Comparison of ENCODE assay signal across 8 cellular contexts in genomic region chr22:27800250-27801131, GRCh38. TPM values are rescaled to one million over a fixed set of nuclear protein-coding genes. Genes with fewer than 3 reads are reported as not detected.
DNase-seq lines count a peak whose midpoint lies in the region; ATAC-seq and TF ChIP-seq lines count a peak whose summit lies in the region.

No MANE protein-coding gene starts in this region.

- no peaks in the 10 kb centered on the region for H3K9me3 ChIP-seq in ascending aorta
- no peaks in the 10 kb centered on the region for H3K9me3 ChIP-seq in iPS-15b (ENCODE audit: control insufficient read depth, insufficient read depth, low read length)

- H3K4me1 Mint-ChIP-seq in stimulated activated effector memory CD8-positive, alpha-beta T cell treated with anti-CD3 and anti-CD28 coated beads, Interleukin-12 subunit alpha, Interleukin-12 subunit beta, amount 100 ng/mL, for 72 hours, result peaks cover 21% of the 10 kb centered on the region

- intact Hi-C loops in ascending aorta (cut with DNase I), result loop anchor here (2.0 to 10.0 kb wide), 5 partner anchors 198 to 1044 kb away; no protein-coding TSS in a partner anchor

- H3K4me1 ChIP-seq in ascending aorta, result peaks cover 2 to 32% of the 10 kb centered on the region in 2 donors
- H3K4me1 ChIP-seq in iPS-15b (ENCODE audit: control insufficient read depth, insufficient read depth, low read length), result peaks cover 14% of the 10 kb centered on the region

- H3K4me3 ChIP-seq in ascending aorta (peak overlapping the region; percentile 77 to 79), iPS-15b (ENCODE audit: low read depth, low read length) (peak overlapping the region; percentile 71)

- no peak overlapping the region for H3K9ac ChIP-seq in iPS-15b (ENCODE audit: low read depth, low read length)

- H3K36me3 ChIP-seq in ascending aorta (peaks cover 0 to 4% of the 10 kb centered on the region in 2 donors), iPS-15b (ENCODE audit: control insufficient read depth, insufficient read depth, low read length) (no peaks in the 10 kb centered on the region)

- H3K4me3 Mint-ChIP-seq in stimulated activated effector memory CD8-positive, alpha-beta T cell treated with anti-CD3 and anti-CD28 coated beads, Interleukin-12 subunit alpha, Interleukin-12 subunit beta, amount 100 ng/mL, for 72 hours, result peak overlapping the region; percentile 72

- CTCF ChIA-PET in HEK293T (lab: Yijun Ruan, JAX), result no interaction called here

- H3K36me3 Mint-ChIP-seq in stimulated activated effector memory CD8-positive, alpha-beta T cell treated with anti-CD3 and anti-CD28 coated beads, Interleukin-12 subunit alpha, Interleukin-12 subunit beta, amount 100 ng/mL, for 72 hours, result no peaks in the 10 kb centered on the region

- POLR2A ChIA-PET in HEK293T (lab: Yijun Ruan, JAX), result no interaction called here

- peak overlapping the region; percentile 92 to 96 for H3K27ac ChIP-seq in ascending aorta

- no peak for ATAC-seq in stimulated activated effector memory CD8-positive, alpha-beta T cell treated with anti-CD3 and anti-CD28 coated beads, Interleukin-12 subunit alpha, Interleukin-12 subunit beta, amount 100 ng/mL, for 72 hours
- ATAC-seq in GM21528 (IDR thresholded peaks at IDR 0.05; ENCODE audit: low FRiP score, unreplicated experiment) (no peak), GM19395 (IDR thresholded peaks at IDR 0.05; ENCODE audit: unreplicated experiment) (no peak), HG03280 (IDR thresholded peaks at IDR 0.05; ENCODE audit: unreplicated experiment) (no peak)

- H3K27me3 ChIP-seq in ascending aorta (no peaks in the 10 kb centered on the region), iPS-15b (ENCODE audit: control insufficient read depth, insufficient read depth, low read length) (peaks cover 76% of the 10 kb centered on the region)

- H3K27ac Mint-ChIP-seq in stimulated activated effector memory CD8-positive, alpha-beta T cell treated with anti-CD3 and anti-CD28 coated beads, Interleukin-12 subunit alpha, Interleukin-12 subunit beta, amount 100 ng/mL, for 72 hours, result no peak overlapping the region

- TF ChIP-seq CTCF in ascending aorta (IDR thresholded peaks at IDR 0.05), result no peak

- no peaks in the 10 kb centered on the region for H3K9me3 Mint-ChIP-seq in stimulated activated effector memory CD8-positive, alpha-beta T cell treated with anti-CD3 and anti-CD28 coated beads, Interleukin-12 subunit alpha, Interleukin-12 subunit beta, amount 100 ng/mL, for 72 hours

- DNase-seq in HEK293T (ENCODE audit: extremely low spot score) (peak; percentile 30), ascending aorta (ENCODE audit: low spot score in 2 of 2) (peak in 1 of 2 donors; percentile 62), GF-D8 (lab: John Stamatoyannopoulos, UW) (no peak)
- no peak for DNase-seq in stimulated activated effector memory CD8-positive, alpha-beta T cell treated with anti-CD3 and anti-CD28 coated beads, Interleukin-12 subunit alpha, Interleukin-12 subunit beta, amount 100 ng/mL, for 72 hours (ENCODE audit: low spot score in 2 of 2)

TF ChIP-seq in HEK293T, 16 proteins besides CTCF, POLR2A, EP300 and RAD21:
- TF ChIP-seq FOXA1 (IDR thresholded peaks at IDR 0.05) (no peak), LEF1 (IDR thresholded peaks at IDR 0.05; ENCODE audit: borderline replicate concordance) (no peak)
TF ChIP-seq in HEK293T: peak in this region for 0.

RNA-seq across cellular contexts. Expression of gene MN1, which starts 1.1 kb away (rescaled TPM):
- 23.0 TPM for total RNA-seq in ascending aorta
